Comparison of ENCODE assay signal across 15 cellular contexts in genomic region chr16:10881479-10882030, GRCh38. TPM values are rescaled to one million over a fixed set of nuclear protein-coding genes. Genes with fewer than 3 reads are reported as not detected.
DNase-seq lines count a peak whose midpoint lies in the region; ATAC-seq and TF ChIP-seq lines count a peak whose summit lies in the region.
"Had no signal": no experiment of that assay in that cellular context is flagged by ENCODE, and none has a peak within 500 bp of the region (broad histone marks: within the 10 kb centered on the region; RNA-seq: fewer than 3 reads in every experiment).

No MANE protein-coding gene starts in this region.

- H3K4me1 ChIP-seq in BLaER1 (peaks cover 69% of the 10 kb centered on the region), upper lobe of right lung (peaks cover 55% of the 10 kb centered on the region)

- peak overlapping the region; percentile 92 for H3K27ac Mint-ChIP-seq in dendritic cell treated with granulocyte-macrophage colony-stimulating factor and Interleukin-4, amounts not matched to agents 40 ng/mL and 50 ng/mL, for 4 days
- no peak overlapping the region for H3K27ac Mint-ChIP-seq in glutamatergic neuron (ENCODE audit: unreplicated experiment)

- intact Hi-C loops in dendritic cell treated with granulocyte-macrophage colony-stimulating factor and Interleukin-4, amounts not matched to agents 40 ng/mL and 50 ng/mL, for 4 days (cut with micrococcal nuclease), result loop anchor here (2.0 kb wide), 1 partner anchor 137 kb away; no protein-coding TSS in a partner anchor
- intact Hi-C loops in upper lobe of right lung (cut with DNase I), result no loop called here

- H3K4me1 Mint-ChIP-seq in dendritic cell treated with granulocyte-macrophage colony-stimulating factor and Interleukin-4, amounts not matched to agents 40 ng/mL and 50 ng/mL, for 4 days (ENCODE audit: low read depth), result peaks cover 66% of the 10 kb centered on the region
- peaks cover 16% of the 10 kb centered on the region for H3K4me1 Mint-ChIP-seq in glutamatergic neuron (ENCODE audit: low read depth, unreplicated experiment)

- no peak for TF ChIP-seq CTCF in GM06990 (IDR thresholded peaks at IDR 0.05; ENCODE audit: insufficient read depth, low read length, poor library complexity, severe bottlenecking)
- no peak for TF ChIP-seq CTCF in glutamatergic neuron (IDR thresholded peaks at IDR 0.05; ENCODE audit: partially characterized antibody, unreplicated experiment)
- TF ChIP-seq CTCF in upper lobe of right lung (IDR thresholded peaks at IDR 0.05), result no peak

- H3K27ac ChIP-seq in BLaER1 (peak overlapping the region; percentile 93), upper lobe of right lung (no peak overlapping the region)
- H3K27ac ChIP-seq: gastroesophageal sphincter had no signal

- H3K36me3 ChIP-seq in BLaER1 (peaks cover 65% of the 10 kb centered on the region), GM06990 (ENCODE audit: control insufficient read depth, insufficient read depth, low read length) (peaks cover 9% of the 10 kb centered on the region), upper lobe of right lung (no peaks in the 10 kb centered on the region)
- H3K36me3 ChIP-seq: gastroesophageal sphincter had no signal

- peak overlapping the region; percentile 94 for H3K4me2 ChIP-seq in BLaER1

- peaks cover 100% of the 10 kb centered on the region for H3K36me3 Mint-ChIP-seq in dendritic cell treated with granulocyte-macrophage colony-stimulating factor and Interleukin-4, amounts not matched to agents 40 ng/mL and 50 ng/mL, for 4 days (ENCODE audit: low read depth)
- peaks cover 5% of the 10 kb centered on the region for H3K36me3 Mint-ChIP-seq in glutamatergic neuron (ENCODE audit: unreplicated experiment)

- DNase-seq in GM06990 (ENCODE audit: extremely low read depth, insufficient read length) (no peak), NOMO-1 treated with dmso at 0.1 percent for 144 hours (lab: John Stamatoyannopoulos, UW; ENCODE audit: unreplicated experiment) (peak; percentile 28), glutamatergic neuron (no peak), NCI-H2227 treated with DMSO at 0.1 percent for 48 hours (lab: John Stamatoyannopoulos, UW) (no peak), upper lobe of right lung (no peak)
- DNase-seq: AML-193, amniotic stem cell, DND-41, mucosa of descending colon had no signal

- H3K27me3 ChIP-seq in BLaER1, result no peaks in the 10 kb centered on the region
- H3K27me3 ChIP-seq in GM06990 (replicated peaks; ENCODE audit: control insufficient read depth, insufficient read depth, low read length), result no peaks in the 10 kb centered on the region
- H3K27me3 ChIP-seq in upper lobe of right lung, result no peaks in the 10 kb centered on the region

- ATAC-seq in GM21515 (IDR thresholded peaks at IDR 0.05; ENCODE audit: unreplicated experiment), result no peak
- no peak for ATAC-seq in upper lobe of right lung
- ATAC-seq: gastroesophageal sphincter, mucosa of descending colon had no signal

- H3K9ac ChIP-seq in BLaER1, result peak overlapping the region; percentile 94

- H4K20me1 ChIP-seq in BLaER1, result peaks cover 74% of the 10 kb centered on the region

- no peaks in the 10 kb centered on the region for H3K9me3 Mint-ChIP-seq in dendritic cell treated with granulocyte-macrophage colony-stimulating factor and Interleukin-4, amounts not matched to agents 40 ng/mL and 50 ng/mL, for 4 days
- no peaks in the 10 kb centered on the region for H3K9me3 Mint-ChIP-seq in glutamatergic neuron (ENCODE audit: unreplicated experiment)

- H3K4me3 ChIP-seq in BLaER1, result peak overlapping the region; percentile 90
- peak overlapping the region; percentile 86 for H3K4me3 ChIP-seq in GM06990 (replicated peaks; ENCODE audit: low read depth, low read length)
- no peak overlapping the region for H3K4me3 ChIP-seq in upper lobe of right lung
- H3K4me3 ChIP-seq: gastroesophageal sphincter, mucosa of descending colon had no signal

- H3K9me3 ChIP-seq in BLaER1 (no peaks in the 10 kb centered on the region), upper lobe of right lung (no peaks in the 10 kb centered on the region)
- H3K9me3 ChIP-seq: gastroesophageal sphincter, mucosa of descending colon had no signal

- peak overlapping the region; percentile 89 for H3K4me3 Mint-ChIP-seq in dendritic cell treated with granulocyte-macrophage colony-stimulating factor and Interleukin-4, amounts not matched to agents 40 ng/mL and 50 ng/mL, for 4 days
- H3K4me3 Mint-ChIP-seq in glutamatergic neuron (ENCODE audit: unreplicated experiment), result no peak overlapping the region

- no peaks in the 10 kb centered on the region for H3K27me3 Mint-ChIP-seq in dendritic cell treated with granulocyte-macrophage colony-stimulating factor and Interleukin-4, amounts not matched to agents 40 ng/mL and 50 ng/mL, for 4 days
- H3K27me3 Mint-ChIP-seq in glutamatergic neuron (ENCODE audit: unreplicated experiment), result peaks cover 3% of the 10 kb centered on the region

RNA-seq across cellular contexts. Expression of gene CIITA, which starts 4.6 kb away (rescaled TPM):
- total RNA-seq in glutamatergic neuron (ENCODE audit: unreplicated experiment) (0.69 TPM), upper lobe of right lung (78.9 TPM)
- total RNA-seq: chondrocyte, osteocyte had no signal

Comparison
In these comparisons a context has a peak if more than half of its experiments do, and no peak if none do; other contexts are left out.
1. RNA of gene CIITA, which starts 4.6 kb away (total RNA-seq): 78.9 TPM in upper lobe of right lung (single experiment); 0.69 TPM in glutamatergic neuron (single experiment); every median in the first group is over 10 times any median in the second.